1 cellular context compared by ENCODE assay signal in the genomic region with DNA sequence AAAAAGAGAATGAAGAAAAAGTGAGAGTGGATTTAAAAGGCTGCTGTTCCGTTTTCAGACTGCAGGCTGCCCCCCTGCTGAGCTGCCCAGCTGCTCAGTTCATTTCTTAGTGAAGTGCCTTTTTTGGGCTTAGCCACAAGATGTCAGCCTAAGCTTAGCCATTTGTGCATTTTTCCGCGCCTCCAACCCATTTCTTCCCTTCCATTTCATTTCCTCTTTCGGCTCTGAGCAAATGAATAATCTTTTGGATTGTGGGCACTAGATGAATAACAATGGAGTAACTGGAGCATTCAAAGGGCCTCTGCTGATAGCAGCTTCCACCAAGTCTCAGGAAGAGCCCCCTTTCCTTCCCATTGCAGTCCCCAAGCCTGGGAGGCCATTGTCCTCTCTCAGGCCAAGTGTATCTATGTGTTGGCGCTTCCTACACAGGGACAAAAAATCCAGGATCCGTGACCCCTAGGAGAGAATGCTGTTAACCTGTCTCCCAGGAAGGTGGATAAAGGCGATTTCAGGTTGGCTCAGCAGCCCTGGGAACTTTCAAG.
TF ChIP-seq lines count a peak whose summit lies in the region.

No MANE protein-coding gene starts in this region.

TF ChIP-seq in HepG2, 621 proteins besides CTCF, POLR2A, EP300 and RAD21 (continued from another document and continues in another):
- TF ChIP-seq NCOA2 (CRISPR knock-in tag; IDR thresholded peaks at IDR 0.05) (peak; percentile 42; the same call in 1 of the 2 replicates), NFE2 (CRISPR knock-in tag; IDR thresholded peaks at IDR 0.05) (no peak), MED1 (CRISPR knock-in tag; IDR thresholded peaks at IDR 0.05) (peak; percentile 61; the same call in 1 of the 2 replicates), TBL1XR1 (IDR thresholded peaks at IDR 0.05; ENCODE audit: borderline replicate concordance, low read length, partially characterized antibody) (no peak), TSC22D2 (CRISPR knock-in tag; IDR thresholded peaks at IDR 0.05; ENCODE audit: borderline replicate concordance) (peak; percentile 49; the same call in 1 of the 2 replicates), PAWR (CRISPR knock-in tag; IDR thresholded peaks at IDR 0.05; ENCODE audit: borderline replicate concordance) (no peak), ARID5B (CRISPR knock-in tag; IDR thresholded peaks at IDR 0.05) (peak; percentile 53; the same call in 1 of the 2 replicates), ZNF781 (CRISPR knock-in tag; IDR thresholded peaks at IDR 0.05; ENCODE audit: borderline replicate concordance, not compliant biosample characterization) (peak; percentile 82), KDM2A (CRISPR knock-in tag; IDR thresholded peaks at IDR 0.05; ENCODE audit: borderline replicate concordance, low read depth) (peak; percentile 69; the same call in 1 of the 2 replicates), PPARG (CRISPR knock-in tag; conservative IDR thresholded peaks at IDR 0.05) (peak; percentile 79), ZSCAN31 (CRISPR knock-in tag; IDR thresholded peaks at IDR 0.05; ENCODE audit: low read depth) (no peak), ZNF737 (CRISPR knock-in tag; IDR thresholded peaks at IDR 0.05; ENCODE audit: borderline replicate concordance) (no peak), ZBTB3 (CRISPR knock-in tag; IDR thresholded peaks at IDR 0.05; ENCODE audit: borderline replicate concordance, low read depth) (no peak), ZNF343 (CRISPR knock-in tag; IDR thresholded peaks at IDR 0.05) (0 out of 2 replicates have a peak, but pooled peaks have one; percentile 61), SNRNP70 (IDR thresholded peaks at IDR 0.05; ENCODE audit: low read depth, low read length) (no peak), RARG (CRISPR knock-in tag; IDR thresholded peaks at IDR 0.05; ENCODE audit: low read depth) (peak; percentile 57; the same call in 1 of the 2 replicates), FOXO1 (CRISPR knock-in tag; IDR thresholded peaks at IDR 0.05) (0 out of 2 replicates have a peak, but pooled peaks have one; percentile 43), JUND (CRISPR knock-in tag; IDR thresholded peaks at IDR 0.05) (peak; percentile 62; the same call in 1 of the 2 replicates), BORCS8-MEF2B (CRISPR knock-in tag; IDR thresholded peaks at IDR 0.05) (peak; percentile 60; the same call in 1 of the 2 replicates), ZNF33B (CRISPR knock-in tag; IDR thresholded peaks at IDR 0.05) (peak; percentile 39; the same call in 1 of the 2 replicates), TAF15 (IDR thresholded peaks at IDR 0.05; ENCODE audit: low read depth, low read length, poor library complexity, severe bottlenecking) (no peak), CCAR2 (optimal IDR thresholded peaks at IDR 0.05; ENCODE audit: low read depth, low read length) (no peak), ZNF350 (CRISPR knock-in tag; IDR thresholded peaks at IDR 0.05; ENCODE audit: borderline replicate concordance, low read depth) (no peak), CREM (IDR thresholded peaks at IDR 0.05) (no peak), CREM (CRISPR knock-in tag; IDR thresholded peaks at IDR 0.05) (no peak), ZZZ3 (CRISPR knock-in tag; IDR thresholded peaks at IDR 0.05; ENCODE audit: borderline replicate concordance) (no peak), SIX1 (CRISPR knock-in tag; IDR thresholded peaks at IDR 0.05; ENCODE audit: borderline replicate concordance) (no peak), HMGA1 (CRISPR knock-in tag; conservative IDR thresholded peaks at IDR 0.05) (no peak), ZNF788 (CRISPR knock-in tag; IDR thresholded peaks at IDR 0.05; ENCODE audit: borderline replicate concordance) (peak; percentile 26; the same call in 1 of the 2 replicates)
- TF ChIP-seq, protein P1, sequence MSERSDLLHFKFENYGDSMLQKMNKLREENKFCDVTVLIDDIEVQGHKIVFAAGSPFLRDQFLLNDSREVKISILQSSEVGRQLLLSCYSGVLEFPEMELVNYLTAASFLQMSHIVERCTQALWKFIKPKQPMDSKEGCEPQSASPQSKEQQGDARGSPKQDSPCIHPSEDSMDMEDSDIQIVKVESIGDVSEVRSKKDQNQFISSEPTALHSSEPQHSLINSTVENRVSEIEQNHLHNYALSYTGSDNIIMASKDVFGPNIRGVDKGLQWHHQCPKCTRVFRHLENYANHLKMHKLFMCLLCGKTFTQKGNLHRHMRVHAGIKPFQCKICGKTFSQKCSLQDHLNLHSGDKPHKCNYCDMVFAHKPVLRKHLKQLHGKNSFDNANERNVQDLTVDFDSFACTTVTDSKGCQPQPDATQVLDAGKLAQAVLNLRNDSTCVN (CRISPR knock-in tag; IDR thresholded peaks at IDR 0.05; ENCODE audit: borderline replicate concordance): peak; percentile 26; the same call in 1 of the 2 replicates
- TF ChIP-seq, protein P2, sequence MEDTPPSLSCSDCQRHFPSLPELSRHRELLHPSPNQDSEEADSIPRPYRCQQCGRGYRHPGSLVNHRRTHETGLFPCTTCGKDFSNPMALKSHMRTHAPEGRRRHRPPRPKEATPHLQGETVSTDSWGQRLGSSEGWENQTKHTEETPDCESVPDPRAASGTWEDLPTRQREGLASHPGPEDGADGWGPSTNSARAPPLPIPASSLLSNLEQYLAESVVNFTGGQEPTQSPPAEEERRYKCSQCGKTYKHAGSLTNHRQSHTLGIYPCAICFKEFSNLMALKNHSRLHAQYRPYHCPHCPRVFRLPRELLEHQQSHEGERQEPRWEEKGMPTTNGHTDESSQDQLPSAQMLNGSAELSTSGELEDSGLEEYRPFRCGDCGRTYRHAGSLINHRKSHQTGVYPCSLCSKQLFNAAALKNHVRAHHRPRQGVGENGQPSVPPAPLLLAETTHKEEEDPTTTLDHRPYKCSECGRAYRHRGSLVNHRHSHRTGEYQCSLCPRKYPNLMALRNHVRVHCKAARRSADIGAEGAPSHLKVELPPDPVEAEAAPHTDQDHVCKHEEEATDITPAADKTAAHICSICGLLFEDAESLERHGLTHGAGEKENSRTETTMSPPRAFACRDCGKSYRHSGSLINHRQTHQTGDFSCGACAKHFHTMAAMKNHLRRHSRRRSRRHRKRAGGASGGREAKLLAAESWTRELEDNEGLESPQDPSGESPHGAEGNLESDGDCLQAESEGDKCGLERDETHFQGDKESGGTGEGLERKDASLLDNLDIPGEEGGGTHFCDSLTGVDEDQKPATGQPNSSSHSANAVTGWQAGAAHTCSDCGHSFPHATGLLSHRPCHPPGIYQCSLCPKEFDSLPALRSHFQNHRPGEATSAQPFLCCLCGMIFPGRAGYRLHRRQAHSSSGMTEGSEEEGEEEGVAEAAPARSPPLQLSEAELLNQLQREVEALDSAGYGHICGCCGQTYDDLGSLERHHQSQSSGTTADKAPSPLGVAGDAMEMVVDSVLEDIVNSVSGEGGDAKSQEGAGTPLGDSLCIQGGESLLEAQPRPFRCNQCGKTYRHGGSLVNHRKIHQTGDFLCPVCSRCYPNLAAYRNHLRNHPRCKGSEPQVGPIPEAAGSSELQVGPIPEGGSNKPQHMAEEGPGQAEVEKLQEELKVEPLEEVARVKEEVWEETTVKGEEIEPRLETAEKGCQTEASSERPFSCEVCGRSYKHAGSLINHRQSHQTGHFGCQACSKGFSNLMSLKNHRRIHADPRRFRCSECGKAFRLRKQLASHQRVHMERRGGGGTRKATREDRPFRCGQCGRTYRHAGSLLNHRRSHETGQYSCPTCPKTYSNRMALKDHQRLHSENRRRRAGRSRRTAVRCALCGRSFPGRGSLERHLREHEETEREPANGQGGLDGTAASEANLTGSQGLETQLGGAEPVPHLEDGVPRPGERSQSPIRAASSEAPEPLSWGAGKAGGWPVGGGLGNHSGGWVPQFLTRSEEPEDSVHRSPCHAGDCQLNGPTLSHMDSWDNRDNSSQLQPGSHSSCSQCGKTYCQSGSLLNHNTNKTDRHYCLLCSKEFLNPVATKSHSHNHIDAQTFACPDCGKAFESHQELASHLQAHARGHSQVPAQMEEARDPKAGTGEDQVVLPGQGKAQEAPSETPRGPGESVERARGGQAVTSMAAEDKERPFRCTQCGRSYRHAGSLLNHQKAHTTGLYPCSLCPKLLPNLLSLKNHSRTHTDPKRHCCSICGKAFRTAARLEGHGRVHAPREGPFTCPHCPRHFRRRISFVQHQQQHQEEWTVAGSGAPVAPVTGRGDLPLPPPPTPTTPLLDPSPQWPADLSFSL (CRISPR knock-in tag; IDR thresholded peaks at IDR 0.05): no peak
- TF ChIP-seq, protein P3, sequence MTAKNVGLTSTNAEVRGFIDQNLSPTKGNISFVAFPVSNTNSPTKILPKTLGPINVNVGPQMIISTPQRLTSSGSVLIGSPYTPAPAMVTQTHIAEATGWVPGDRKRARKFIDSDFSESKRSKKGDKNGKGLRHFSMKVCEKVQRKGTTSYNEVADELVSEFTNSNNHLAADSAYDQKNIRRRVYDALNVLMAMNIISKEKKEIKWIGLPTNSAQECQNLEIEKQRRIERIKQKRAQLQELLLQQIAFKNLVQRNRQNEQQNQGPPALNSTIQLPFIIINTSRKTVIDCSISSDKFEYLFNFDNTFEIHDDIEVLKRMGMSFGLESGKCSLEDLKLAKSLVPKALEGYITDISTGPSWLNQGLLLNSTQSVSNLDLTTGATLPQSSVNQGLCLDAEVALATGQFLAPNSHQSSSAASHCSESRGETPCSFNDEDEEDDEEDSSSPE (CRISPR knock-in tag; IDR thresholded peaks at IDR 0.05): peak; percentile 77
- TF ChIP-seq, protein P4, sequence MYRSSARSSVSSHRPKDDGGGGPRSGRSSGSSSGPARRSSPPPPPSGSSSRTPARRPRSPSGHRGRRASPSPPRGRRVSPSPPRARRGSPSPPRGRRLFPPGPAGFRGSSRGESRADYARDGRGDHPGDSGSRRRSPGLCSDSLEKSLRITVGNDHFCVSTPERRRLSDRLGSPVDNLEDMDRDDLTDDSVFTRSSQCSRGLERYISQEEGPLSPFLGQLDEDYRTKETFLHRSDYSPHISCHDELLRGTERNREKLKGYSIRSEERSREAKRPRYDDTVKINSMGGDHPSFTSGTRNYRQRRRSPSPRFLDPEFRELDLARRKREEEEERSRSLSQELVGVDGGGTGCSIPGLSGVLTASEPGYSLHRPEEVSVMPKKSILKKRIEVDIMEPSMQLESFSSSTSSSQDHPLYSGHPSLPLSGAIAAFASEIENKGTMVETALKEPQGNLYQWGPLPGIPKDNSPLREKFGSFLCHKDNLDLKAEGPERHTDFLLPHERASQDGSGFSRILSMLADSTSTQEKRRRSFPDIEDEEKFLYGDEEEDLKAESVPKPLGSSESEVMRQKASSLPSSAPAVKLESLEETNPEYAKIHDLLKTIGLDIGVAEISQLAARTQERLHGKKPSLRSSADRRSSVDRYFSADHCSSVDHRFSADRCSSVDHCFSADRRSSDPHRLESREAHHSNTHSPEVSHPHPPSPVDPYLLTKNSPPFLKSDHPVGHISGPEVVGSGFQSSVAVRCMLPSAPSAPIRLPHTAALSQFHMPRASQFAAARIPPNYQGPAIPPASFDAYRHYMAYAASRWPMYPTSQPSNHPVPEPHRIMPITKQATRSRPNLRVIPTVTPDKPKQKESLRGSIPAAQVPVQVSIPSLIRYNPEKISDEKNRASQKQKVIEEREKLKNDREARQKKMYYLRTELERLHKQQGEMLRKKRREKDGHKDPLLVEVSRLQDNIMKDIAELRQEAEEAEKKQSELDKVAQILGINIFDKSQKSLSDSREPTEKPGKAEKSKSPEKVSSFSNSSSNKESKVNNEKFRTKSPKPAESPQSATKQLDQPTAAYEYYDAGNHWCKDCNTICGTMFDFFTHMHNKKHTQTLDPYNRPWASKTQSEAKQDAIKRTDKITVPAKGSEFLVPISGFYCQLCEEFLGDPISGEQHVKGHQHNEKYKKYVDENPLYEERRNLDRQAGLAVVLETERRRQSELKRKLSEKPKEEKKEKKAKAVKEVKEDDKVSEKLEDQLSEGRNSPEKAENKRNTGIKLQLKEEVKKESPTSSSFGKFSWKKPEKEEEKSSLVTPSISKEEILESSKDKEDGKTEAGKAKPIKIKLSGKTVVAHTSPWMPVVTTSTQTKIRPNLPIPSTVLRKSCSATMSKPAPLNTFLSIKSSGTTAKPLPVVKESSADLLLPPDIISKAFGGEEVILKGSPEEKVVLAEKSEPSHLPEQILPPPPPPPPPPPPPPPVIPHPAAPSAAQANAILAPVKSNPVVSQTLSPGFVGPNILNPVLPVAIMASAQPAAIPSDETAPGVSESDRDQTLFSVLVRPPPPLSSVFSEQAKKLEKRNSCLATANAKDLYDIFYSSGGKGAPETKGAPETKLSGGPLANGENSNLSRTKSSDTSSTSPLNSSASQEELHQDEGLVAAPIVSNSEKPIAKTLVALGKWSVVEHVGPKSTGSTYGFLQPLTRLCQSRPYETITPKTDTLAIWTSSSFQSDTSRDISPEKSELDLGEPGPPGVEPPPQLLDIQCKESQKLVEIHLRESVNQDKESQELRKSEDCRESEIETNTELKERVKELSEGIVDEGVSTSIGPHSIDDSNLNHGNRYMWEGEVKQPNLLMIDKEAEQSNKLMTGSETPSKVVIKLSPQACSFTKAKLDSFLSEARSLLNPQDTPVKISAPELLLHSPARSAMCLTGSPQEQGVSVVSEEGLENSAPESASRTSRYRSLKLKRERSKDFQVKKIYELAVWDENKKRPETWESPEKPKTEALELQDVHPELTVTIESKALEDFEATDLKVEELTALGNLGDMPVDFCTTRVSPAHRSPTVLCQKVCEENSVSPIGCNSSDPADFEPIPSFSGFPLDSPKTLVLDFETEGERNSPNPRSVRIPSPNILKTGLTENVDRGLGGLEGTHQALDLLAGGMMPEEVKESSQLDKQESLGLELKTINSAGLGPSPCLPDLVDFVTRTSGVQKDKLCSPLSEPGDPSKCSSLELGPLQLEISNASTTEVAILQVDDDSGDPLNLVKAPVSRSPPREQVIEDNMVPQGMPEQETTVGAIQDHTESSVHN (CRISPR knock-in tag; IDR thresholded peaks at IDR 0.05): peak; percentile 63; the same call in 1 of the 2 replicates
